In the genomic region with DNA sequence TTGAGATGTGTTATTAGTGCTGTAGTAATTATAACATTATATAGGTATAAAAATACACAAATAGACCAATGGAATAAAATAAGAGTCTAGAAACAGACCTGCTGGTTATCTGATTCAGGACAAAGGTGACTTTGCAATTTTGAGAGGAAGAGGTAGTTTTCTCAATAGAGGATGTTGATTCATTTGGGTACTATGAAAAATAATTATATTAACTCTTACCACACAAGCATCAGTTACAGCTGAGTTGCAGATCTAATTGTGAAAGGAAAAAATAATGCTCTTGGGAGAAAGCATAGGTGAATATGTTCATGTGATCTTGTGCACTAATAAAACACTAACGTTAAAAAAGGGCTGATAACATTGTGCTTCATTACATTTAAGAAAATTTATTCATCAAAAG, we compare ENCODE assay signal across 22 cellular contexts.
DNase-seq lines count a peak whose midpoint lies in the region; ATAC-seq lines count a peak whose summit lies in the region.
"Had no signal": no experiment of that assay in that cellular context is flagged by ENCODE, and none has a peak within 500 bp of the region (broad histone marks: within the 10 kb centered on the region; RNA-seq: fewer than 3 reads in every experiment).

No MANE protein-coding gene starts in this region.

- no peaks in the 10 kb centered on the region for H3K27me3 Mint-ChIP-seq in activated CD4-positive, alpha-beta T cell treated with anti-CD3 and anti-CD28 coated beads for 36 hours
- H3K27me3 Mint-ChIP-seq: activated naive CD8-positive, alpha-beta T cell treated with anti-CD3 and anti-CD28 coated beads for 36 hours; natural killer cell treated with Interleukin-12 subunit alpha and Interleukin-12 subunit beta and Interleukin-15 and Interleukin-18, amount 100 ng/mL, for 72 hours had no signal

- H3K9me3 Mint-ChIP-seq in activated CD4-positive, alpha-beta T cell treated with anti-CD3 and anti-CD28 coated beads for 36 hours (ENCODE audit: low read depth): no peaks in the 10 kb centered on the region
- H3K9me3 Mint-ChIP-seq: activated naive CD8-positive, alpha-beta T cell treated with anti-CD3 and anti-CD28 coated beads for 36 hours; brain; natural killer cell treated with Interleukin-12 subunit alpha and Interleukin-12 subunit beta and Interleukin-15 and Interleukin-18, amount 100 ng/mL, for 72 hours; T-helper 1 cell treated with Interleukin-12 subunit alpha and Interleukin-12 subunit beta and Interleukin-4 antibody, amounts not matched to agents 30 μg/mL and 1 μg/mL, for 36 hours had no signal

- peaks cover 5% of the 10 kb centered on the region for H3K4me1 Mint-ChIP-seq in activated CD4-positive, alpha-beta T cell treated with anti-CD3 and anti-CD28 coated beads for 36 hours

- peak; percentile 1 for DNase-seq in NOMO-1 treated with dmso at 0.1 percent for 144 hours (lab: John Stamatoyannopoulos, UW; ENCODE audit: unreplicated experiment)
- no peak for DNase-seq in D341Med (ENCODE audit: low spot score)
- no peak for DNase-seq in activated CD4-positive, alpha-beta T cell treated with anti-CD3 and anti-CD28 coated beads for 36 hours
- DNase-seq: activated CD8-positive, alpha-beta T cell treated with anti-CD3 and anti-CD28 coated beads, Interleukin-2, amount 10 ng/mL, durations not matched to agents 7 days and 5 days; activated naive CD8-positive, alpha-beta T cell treated with anti-CD3 and anti-CD28 coated beads for 36 hours; foreskin fibroblast; left colon; NCI-H1048; NCI-H2081; NCI-H510A treated with DMSO at 0.1 percent for 48 hours; posterior cingulate gyrus; SIG-M5; stimulated activated CD4-positive, alpha-beta T cell treated with anti-CD3 and anti-CD28 coated beads, Interleukin-4, amount 100 ng/mL, for 4 hours; substantia nigra had no signal

- POLR2A ChIA-PET in activated CD4-positive, alpha-beta T cell treated with anti-CD3 and anti-CD28 coated beads for 36 hours (lab: Charles Lee): no interaction called here

- H3K4me3 Mint-ChIP-seq in activated CD4-positive, alpha-beta T cell treated with anti-CD3 and anti-CD28 coated beads for 36 hours: no peak overlapping the region
- H3K4me3 Mint-ChIP-seq: activated CD8-positive, alpha-beta T cell treated with anti-CD3 and anti-CD28 coated beads, Interleukin-2, amount 10 ng/mL, durations not matched to agents 7 days and 5 days; activated naive CD8-positive, alpha-beta T cell treated with anti-CD3 and anti-CD28 coated beads for 36 hours; brain; natural killer cell treated with Interleukin-12 subunit alpha and Interleukin-12 subunit beta and Interleukin-15 and Interleukin-18, amount 100 ng/mL, for 72 hours; T-helper 1 cell treated with Interleukin-12 subunit alpha and Interleukin-12 subunit beta and Interleukin-4 antibody, amounts not matched to agents 30 μg/mL and 1 μg/mL, for 36 hours had no signal

- H3K36me3 Mint-ChIP-seq in activated CD4-positive, alpha-beta T cell treated with anti-CD3 and anti-CD28 coated beads for 36 hours (ENCODE audit: low read depth): peaks cover 2% of the 10 kb centered on the region
- H3K36me3 Mint-ChIP-seq: brain; natural killer cell treated with Interleukin-12 subunit alpha and Interleukin-12 subunit beta and Interleukin-15 and Interleukin-18, amount 100 ng/mL, for 72 hours had no signal

- CTCF ChIA-PET in activated CD4-positive, alpha-beta T cell treated with anti-CD3 and anti-CD28 coated beads for 36 hours (lab: Charles Lee): no interaction called here

- intact Hi-C loops in activated CD4-positive, alpha-beta T cell treated with anti-CD3 and anti-CD28 coated beads for 36 hours (cut with DNase I, micrococcal nuclease): no loop called here

- ATAC-seq in GM18511 (IDR thresholded peaks at IDR 0.05; ENCODE audit: unreplicated experiment) (peak; percentile 54), GM19351 (IDR thresholded peaks at IDR 0.05; ENCODE audit: unreplicated experiment) (peak; percentile 53), HG03159 (IDR thresholded peaks at IDR 0.05; ENCODE audit: unreplicated experiment) (peak; percentile 52), HG03460 (IDR thresholded peaks at IDR 0.05; ENCODE audit: unreplicated experiment) (no peak), HG02642 (IDR thresholded peaks at IDR 0.05; ENCODE audit: poor library complexity, unreplicated experiment) (no peak)
- no peak for ATAC-seq in activated CD4-positive, alpha-beta T cell treated with anti-CD3 and anti-CD28 coated beads for 36 hours
- ATAC-seq: activated CD8-positive, alpha-beta T cell treated with anti-CD3 and anti-CD28 coated beads, Interleukin-2, amount 10 ng/mL, durations not matched to agents 7 days and 5 days; left colon; natural killer cell treated with Interleukin-12 subunit alpha and Interleukin-12 subunit beta and Interleukin-15 and Interleukin-18, amount 100 ng/mL, for 72 hours had no signal

- no peak overlapping the region for H3K27ac Mint-ChIP-seq in activated CD4-positive, alpha-beta T cell treated with anti-CD3 and anti-CD28 coated beads for 36 hours
- H3K27ac Mint-ChIP-seq: activated CD8-positive, alpha-beta T cell treated with anti-CD3 and anti-CD28 coated beads, Interleukin-2, amount 10 ng/mL, durations not matched to agents 7 days and 5 days; activated naive CD8-positive, alpha-beta T cell treated with anti-CD3 and anti-CD28 coated beads for 36 hours; natural killer cell treated with Interleukin-12 subunit alpha and Interleukin-12 subunit beta and Interleukin-15 and Interleukin-18, amount 100 ng/mL, for 72 hours; T-helper 1 cell treated with Interleukin-12 subunit alpha and Interleukin-12 subunit beta and Interleukin-4 antibody, amounts not matched to agents 30 μg/mL and 1 μg/mL, for 36 hours had no signal

Comparison
In these comparisons a context has a peak if more than half of its experiments do, and no peak if none do; other contexts are left out.
1. ATAC-seq: peak in GM18511 (single experiment), GM19351 (single experiment) and HG03159 (single experiment); none in HG03460 (single experiment), activated CD4-positive, alpha-beta T cell treated with anti-CD3 and anti-CD28 coated beads for 36 hours (single experiment) and HG02642 (single experiment).